In the genomic region with DNA sequence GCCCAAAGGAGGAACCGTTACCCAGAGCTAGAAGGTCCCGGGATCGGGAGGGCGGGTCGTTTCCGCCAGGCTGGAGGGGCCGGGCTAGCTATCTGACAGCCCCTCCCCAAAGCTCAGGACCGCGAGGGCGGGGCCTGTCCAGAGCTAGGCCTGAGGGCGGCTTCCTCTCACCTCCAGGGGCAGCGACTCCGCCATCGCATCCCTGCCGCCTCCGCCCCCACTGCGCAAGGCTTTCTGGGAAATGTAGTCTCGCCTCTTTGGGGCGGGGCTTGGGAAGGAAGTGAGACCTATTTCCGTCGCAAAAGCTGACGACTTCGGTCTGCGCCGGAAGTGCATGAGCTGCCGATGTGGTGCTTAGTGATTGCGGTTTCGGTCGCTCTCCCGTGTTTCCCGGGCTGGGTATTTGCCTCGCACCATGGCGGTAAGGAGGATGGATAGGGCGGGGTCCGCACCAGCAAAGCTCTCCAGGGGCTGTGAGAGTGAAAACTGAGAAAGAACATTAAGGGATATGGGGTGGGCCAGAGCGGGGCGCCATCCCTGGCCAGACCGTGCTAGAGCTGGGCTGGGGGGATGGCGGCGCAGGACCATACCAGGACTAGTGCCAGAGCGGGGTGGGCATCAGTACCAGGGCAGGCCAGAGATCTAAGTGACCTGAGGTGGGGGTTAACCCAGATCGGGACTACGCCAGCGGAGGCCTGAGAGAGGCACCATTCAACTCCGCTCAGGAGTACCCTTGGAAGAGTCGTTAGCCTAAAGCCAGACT, we compare ENCODE assay signal across 8 cellular contexts. TPM values are rescaled to one million over a fixed set of nuclear protein-coding genes. Genes with fewer than 3 reads are reported as not detected.
DNase-seq lines count a peak whose midpoint lies in the region; ATAC-seq and TF ChIP-seq lines count a peak whose summit lies in the region.

TMEM208 (plus strand) TSS at position 327 of the 763 bp plus-strand sequence; CDS start at position 416, 89 bp downstream.

- H3K27ac ChIP-seq in prostate gland (peak within 1 kb of the TSS; percentile 61 to 73), urinary bladder (ENCODE audit: low read depth) (peak within 1 kb of the TSS; percentile 73)

- in situ Hi-C loops in GM13977 (cut with MboI; ENCODE audit: low pct_unique_long_range_greater_than_20kb, low sequenced_read_pairs, unreplicated experiment): no loop called here

- DNase-seq in GM13977 (ENCODE audit: low spot score): peak; percentile 98
- peak; percentile 93 for DNase-seq in NCI-H1694 treated with DMSO at 0.1 percent for 48 hours (lab: John Stamatoyannopoulos, UW)
- DNase-seq in T-helper 17 cell: peak; percentile 91 to 97 (median 95)
- peak; percentile 76 to 98 (median 92) for DNase-seq in amygdala (lab: John Stamatoyannopoulos, UW)
- peak; percentile 98 for DNase-seq in left ventricle myocardium superior
- DNase-seq in prostate gland (ENCODE audit: low spot score): peak; percentile 95

- TF ChIP-seq POLR2A in prostate gland (IDR thresholded peaks at IDR 0.05): peak; percentile 70

- WGBS in prostate gland: under 1% methylated on average over 46 of the region's 46 CpGs
- WGBS in urinary bladder: under 1% methylated on average over 46 of the region's 46 CpGs

- peak; percentile 31 for TF ChIP-seq CTCF in GM13977 (IDR thresholded peaks at IDR 0.05; ENCODE audit: extremely low read depth, insufficient read depth, missing control alignments)
- peak in 3 of 4 experiments; percentile 14 to 58 (median 52) for TF ChIP-seq CTCF in prostate gland (IDR thresholded peaks at IDR 0.05)

- H3K27me3 ChIP-seq in prostate gland (replicated peaks; ENCODE audit: insufficient read depth): no peaks in the 10 kb centered on the region

- H3K27me3 Mint-ChIP-seq in T-helper 17 cell: no peaks in the 10 kb centered on the region

- no peaks in the 10 kb centered on the region for H3K4me1 ChIP-seq in prostate gland (replicated peaks)
- H3K4me1 ChIP-seq in urinary bladder (ENCODE audit: insufficient read depth): no peaks in the 10 kb centered on the region

- H3K9me3 ChIP-seq in T-helper 17 cell (ENCODE audit: control insufficient read depth, low read length, poor library complexity, severe bottlenecking) (no peaks in the 10 kb centered on the region), prostate gland (no peaks in the 10 kb centered on the region)

- H3K4me3 Mint-ChIP-seq in T-helper 17 cell: peak within 1 kb of the TSS; percentile 100

- ATAC-seq in HG02884 (IDR thresholded peaks at IDR 0.05; ENCODE audit: unreplicated experiment) (peak; percentile 86), T-helper 17 cell (peak; percentile 97), left ventricle myocardium superior (peak; percentile 96)

- H3K27ac Mint-ChIP-seq in T-helper 17 cell: peak within 1 kb of the TSS; percentile 99

- intact Hi-C loops in left ventricle myocardium superior (cut with micrococcal nuclease): no loop called here
- intact Hi-C loops in prostate gland (cut with DNase I): no loop called here

- peaks cover 2% of the 10 kb centered on the region for H3K36me3 Mint-ChIP-seq in T-helper 17 cell (ENCODE audit: low read depth)

- peaks cover 3 to 23% of the 10 kb centered on the region in 2 donors for H3K36me3 ChIP-seq in prostate gland
- H3K36me3 ChIP-seq in urinary bladder (ENCODE audit: insufficient read depth): no peaks in the 10 kb centered on the region

- H3K4me3 ChIP-seq in prostate gland (peak within 1 kb of the TSS; percentile 82 to 91), urinary bladder (ENCODE audit: low read depth, low read length) (peak within 1 kb of the TSS; percentile 73)

- H3K4me1 Mint-ChIP-seq in T-helper 17 cell: peaks cover 50% of the 10 kb centered on the region

RNA-seq across cellular contexts. Expression of gene TMEM208, which starts in this region (rescaled TPM):
- total RNA-seq in T-helper 17 cell (10 to 100 TPM; 27.9 to 28.2 TPM), left ventricle myocardium superior (11.7 TPM), prostate gland (10 to 100 TPM; 39.1 to 57.1 TPM), urinary bladder (12.6 TPM)
- polyA plus RNA-seq in urinary bladder: 54.4 TPM

Comparison
In these comparisons a context has a peak if more than half of its experiments do, and no peak if none do; other contexts are left out.
1. Peak in every context shown above with its lines: DNase-seq, ATAC-seq, H3K4me3 ChIP-seq and H3K27ac ChIP-seq.